ENCODE assay signal across 1 cellular context in genomic region chr17:50766222-50767023, GRCh38.
TF ChIP-seq lines count a peak whose summit lies in the region.

No MANE protein-coding gene starts in this region.

TF ChIP-seq in GM23338, 12 proteins besides CTCF, POLR2A, EP300 and RAD21 (continued from another document):
- no peak for TF ChIP-seq ZNF462 (CRISPR knock-in tag; IDR thresholded peaks at IDR 0.05)
- no peak for TF ChIP-seq CREB1 (CRISPR knock-in tag; IDR thresholded peaks at IDR 0.05; ENCODE audit: low read depth)
- TF ChIP-seq, protein P1, sequence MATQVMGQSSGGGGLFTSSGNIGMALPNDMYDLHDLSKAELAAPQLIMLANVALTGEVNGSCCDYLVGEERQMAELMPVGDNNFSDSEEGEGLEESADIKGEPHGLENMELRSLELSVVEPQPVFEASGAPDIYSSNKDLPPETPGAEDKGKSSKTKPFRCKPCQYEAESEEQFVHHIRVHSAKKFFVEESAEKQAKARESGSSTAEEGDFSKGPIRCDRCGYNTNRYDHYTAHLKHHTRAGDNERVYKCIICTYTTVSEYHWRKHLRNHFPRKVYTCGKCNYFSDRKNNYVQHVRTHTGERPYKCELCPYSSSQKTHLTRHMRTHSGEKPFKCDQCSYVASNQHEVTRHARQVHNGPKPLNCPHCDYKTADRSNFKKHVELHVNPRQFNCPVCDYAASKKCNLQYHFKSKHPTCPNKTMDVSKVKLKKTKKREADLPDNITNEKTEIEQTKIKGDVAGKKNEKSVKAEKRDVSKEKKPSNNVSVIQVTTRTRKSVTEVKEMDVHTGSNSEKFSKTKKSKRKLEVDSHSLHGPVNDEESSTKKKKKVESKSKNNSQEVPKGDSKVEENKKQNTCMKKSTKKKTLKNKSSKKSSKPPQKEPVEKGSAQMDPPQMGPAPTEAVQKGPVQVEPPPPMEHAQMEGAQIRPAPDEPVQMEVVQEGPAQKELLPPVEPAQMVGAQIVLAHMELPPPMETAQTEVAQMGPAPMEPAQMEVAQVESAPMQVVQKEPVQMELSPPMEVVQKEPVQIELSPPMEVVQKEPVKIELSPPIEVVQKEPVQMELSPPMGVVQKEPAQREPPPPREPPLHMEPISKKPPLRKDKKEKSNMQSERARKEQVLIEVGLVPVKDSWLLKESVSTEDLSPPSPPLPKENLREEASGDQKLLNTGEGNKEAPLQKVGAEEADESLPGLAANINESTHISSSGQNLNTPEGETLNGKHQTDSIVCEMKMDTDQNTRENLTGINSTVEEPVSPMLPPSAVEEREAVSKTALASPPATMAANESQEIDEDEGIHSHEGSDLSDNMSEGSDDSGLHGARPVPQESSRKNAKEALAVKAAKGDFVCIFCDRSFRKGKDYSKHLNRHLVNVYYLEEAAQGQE (IDR thresholded peaks at IDR 0.05; ENCODE audit: unreplicated experiment) = no peak
- TF ChIP-seq ETS1 (IDR thresholded peaks at IDR 0.05) = no peak
- TF ChIP-seq EZH2phosphoT487 (IDR thresholded peaks at IDR 0.05; ENCODE audit: unreplicated experiment) = no peak
- no peak for TF ChIP-seq ZNF331 (CRISPR knock-in tag; IDR thresholded peaks at IDR 0.05; ENCODE audit: low read depth)
- no peak for TF ChIP-seq POLR2AphosphoS5 (IDR thresholded peaks at IDR 0.05; ENCODE audit: low read depth)
- no peak for TF ChIP-seq STAT1 (IDR thresholded peaks at IDR 0.05; ENCODE audit: unreplicated experiment)
- no peak for TF ChIP-seq JUNB (IDR thresholded peaks at IDR 0.05; ENCODE audit: unreplicated experiment)
